Comparison of ENCODE assay signal across 8 cellular contexts in genomic region chr14:105351920-105352871, GRCh38. TPM values are rescaled to one million over a fixed set of nuclear protein-coding genes. Genes with fewer than 3 reads are reported as not detected.
A peak's percentile ranks its signal among the peaks of the same experiment; 100 is the strongest.
DNase-seq lines count a peak whose midpoint lies in the region; ATAC-seq, FAIRE-seq and TF ChIP-seq lines count a peak whose summit lies in the region.

No MANE protein-coding gene starts in this region.

- 55% methylated on average over 13 of the region's 27 CpGs for WGBS in A549 (ENCODE audit: missing lambda C conversion rate)

- H2AFZ ChIP-seq in fibroblast of lung (ENCODE audit: low read length) = no peak overlapping the region

- CTCF ChIA-PET in A549 (lab: Yijun Ruan, JAX) = interaction anchor here (0.6 to 2.9 kb wide), 38 partner anchors 8 to 262 kb away, joined by 3 to 24 read pairs (median 3); no protein-coding TSS in a partner anchor

- no peaks in the 10 kb centered on the region for H3K36me3 Mint-ChIP-seq in activated T-cell treated with anti-CD3 and anti-CD28 coated beads, Interleukin-2, amount 50 U/mL, for 4 hours (ENCODE audit: insufficient read depth)
- H3K36me3 Mint-ChIP-seq in nephron progenitor cell (ENCODE audit: low read depth) = no peaks in the 10 kb centered on the region

- H3K4me3 Mint-ChIP-seq in activated T-cell treated with anti-CD3 and anti-CD28 coated beads, Interleukin-2, amount 50 U/mL, for 4 hours = no peak overlapping the region
- H3K4me3 Mint-ChIP-seq in nephron progenitor cell = no peak overlapping the region

- peaks cover 3% of the 10 kb centered on the region for H3K4me1 Mint-ChIP-seq in activated T-cell treated with anti-CD3 and anti-CD28 coated beads, Interleukin-2, amount 50 U/mL, for 4 hours (ENCODE audit: low read depth)
- H3K4me1 Mint-ChIP-seq in nephron progenitor cell = peaks cover 13% of the 10 kb centered on the region

- no peaks in the 10 kb centered on the region for H3K27me3 Mint-ChIP-seq in activated T-cell treated with anti-CD3 and anti-CD28 coated beads, Interleukin-2, amount 50 U/mL, for 4 hours (ENCODE audit: low read depth)
- H3K27me3 Mint-ChIP-seq in nephron progenitor cell (ENCODE audit: low read depth, poor library complexity) = no peaks in the 10 kb centered on the region

- POLR2A ChIA-PET in A549 (lab: Yijun Ruan, JAX) = interaction anchor here (1.0 kb wide), 2 partner anchors 38 to 51 kb away, joined by 3 read pairs; partner anchors contain the start of genes BRF1 and PACS2

- TF ChIP-seq RAD21 in A549 (conservative IDR thresholded peaks at IDR 0.05 in 1 of 2, IDR thresholded peaks at IDR 0.05 in 1 of 2) = peak; percentile 85 to 95

- H3K4me1 ChIP-seq in A549 (0 out of 3 replicates have a peak, but pooled peaks cover 3% of the 10 kb centered on the region), fibroblast of lung (ENCODE audit: control insufficient read depth, extremely low read depth, insufficient read depth, low read length) (no peaks in the 10 kb centered on the region)

- no peak overlapping the region for H3K4me2 ChIP-seq in A549
- no peak overlapping the region for H3K4me2 ChIP-seq in fibroblast of lung (ENCODE audit: extremely low read depth, insufficient read depth, low read length)

- no peaks in the 10 kb centered on the region for H3K79me2 ChIP-seq in fibroblast of lung (ENCODE audit: control insufficient read depth, insufficient read depth, low read length)

- ATAC-seq in A549 = peak; percentile 91 to 95
- peak; percentile 63 for ATAC-seq in GM18861 (IDR thresholded peaks at IDR 0.05; ENCODE audit: unreplicated experiment)
- peak; percentile 96 to 97 for ATAC-seq in activated T-cell treated with anti-CD3 and anti-CD28 coated beads, Interleukin-2, amount 50 U/mL, for 4 hours

- no peaks in the 10 kb centered on the region for H3K36me3 ChIP-seq in fibroblast of lung (ENCODE audit: control insufficient read depth, insufficient read depth, low read length)

- TF ChIP-seq CTCF in A549 (IDR thresholded peaks at IDR 0.05) (peak; percentile 78), LNCaP clone FGC (IDR thresholded peaks at IDR 0.05; ENCODE audit: control insufficient read depth, extremely low read depth, insufficient read depth) (peak; percentile 97), fibroblast of lung (conservative IDR thresholded peaks at IDR 0.05 in 1 of 2, IDR thresholded peaks at IDR 0.05 in 1 of 2; ENCODE audit: low read depth in 1 of 2, low read length in 2 of 2) (peak; percentile 83 to 86), nephron progenitor cell (IDR thresholded peaks at IDR 0.05) (peak; percentile 78)

- FAIRE-seq in A549 (lab: Jason Lieb, UNC) (peak; percentile 98), RCC 7860 (lab: Jason Lieb, UNC) (no peak)

- H3K9me3 ChIP-seq in A549 (no peaks in the 10 kb centered on the region), fibroblast of lung (ENCODE audit: control insufficient read depth, insufficient read depth, low read depth, low read length) (no peaks in the 10 kb centered on the region)

- H4K20me1 ChIP-seq in fibroblast of lung (ENCODE audit: control insufficient read depth, extremely low read depth, insufficient read depth, low read length) = no peaks in the 10 kb centered on the region

- H3K9ac ChIP-seq in fibroblast of lung (ENCODE audit: insufficient read depth, low read length) = no peak overlapping the region

- H3K27me3 ChIP-seq in fibroblast of lung (ENCODE audit: control insufficient read depth, insufficient read depth, low read length) = no peaks in the 10 kb centered on the region

- TF ChIP-seq EP300 in A549 (IDR thresholded peaks at IDR 0.05) = no peak

- H3K27ac ChIP-seq in A549 (0 out of 6 replicates have a peak overlapping the region, but pooled peaks of 1 of the 2 experiments have one; percentile 24), fibroblast of lung (ENCODE audit: insufficient read depth, low read length) (no peak overlapping the region)

- no peak for TF ChIP-seq POLR2A in A549 (IDR thresholded peaks at IDR 0.05; ENCODE audit: low read length)

- DNase-seq in A549 (ENCODE audit: low read depth in 1 of 2, low spot score in 1 of 2) = peak; percentile 90 to 93
- peak; percentile 66 for DNase-seq in LNCaP clone FGC (ENCODE audit: low read depth)
- DNase-seq in RCC 7860 (ENCODE audit: low spot score) = peak; percentile 58
- peak; percentile 87 for DNase-seq in activated T-cell treated with anti-CD3 and anti-CD28 coated beads, Interleukin-2, amount 50 U/mL, for 4 hours
- DNase-seq in fibroblast of lung (ENCODE audit: low read depth in 2 of 2) = peak; percentile 75 to 86
- DNase-seq in nephron progenitor cell = peak; percentile 85
- DNase-seq in stimulated activated naive CD4-positive, alpha-beta T cell (lab: John Stamatoyannopoulos, UW) = peak; percentile 75 to 90 (median 78)

- no peaks in the 10 kb centered on the region for H3K9me3 Mint-ChIP-seq in activated T-cell treated with anti-CD3 and anti-CD28 coated beads, Interleukin-2, amount 50 U/mL, for 4 hours
- no peaks in the 10 kb centered on the region for H3K9me3 Mint-ChIP-seq in nephron progenitor cell

- H3K4me3 ChIP-seq in A549 (no peak overlapping the region), LNCaP clone FGC (ENCODE audit: low read depth, low read length) (no peak overlapping the region), fibroblast of lung (replicated peaks in 1 of 4; ENCODE audit: control extremely low read depth in 1 of 4, insufficient read depth in 1 of 4, low read depth in 3 of 4, low read length in 4 of 4) (no peak overlapping the region)

- H3K27ac Mint-ChIP-seq in nephron progenitor cell = no peak overlapping the region

TF ChIP-seq in A549, 52 proteins besides CTCF, POLR2A, EP300 and RAD21:
- peak; percentile 90 to 98; a peak in 3 of 4 replicates for TF ChIP-seq CEBPB (IDR thresholded peaks at IDR 0.05)
- peak; percentile 61 for TF ChIP-seq SMC3 (IDR thresholded peaks at IDR 0.05)
- no peak for TF ChIP-seq E2F6 (IDR thresholded peaks at IDR 0.05; ENCODE audit: borderline replicate concordance, low read depth)

RNA-seq across cellular contexts. Expression of gene PACS2, which starts 37.6 kb away (rescaled TPM):
- polyA plus RNA-seq in A549 (2011; rRNA removed) (11.9 and 13.1 TPM in 2 replicates), A549 (2017; fragmentation: RNase III; extraction: RNeasy Plus Mini Kit Qiagen cat#74134 plus additional on column Dnase treatment) (21.7 to 25.8 TPM (median 24.5 TPM) in 3 replicates), fibroblast of lung (20.3 and 23.2 TPM in 2 replicates)
- polyA plus RNA-seq in A549 (2012; cell fraction: cytosol; rRNA removed) = 30.5 and 35.5 TPM in 2 replicates
- 95.3 and 135 TPM in 2 replicates for polyA plus RNA-seq in A549 (2012; cell fraction: nucleus; rRNA removed)
- 19.4 and 24.6 TPM in 2 replicates for polyA minus RNA-seq in A549 (2011; rRNA and poly(A)+ RNA removed)
- total RNA-seq in activated T-cell treated with anti-CD3 and anti-CD28 coated beads, Interleukin-2, amount 50 U/mL, for 4 hours = 10 to 100 TPM; 23.1 to 27.2 (median 24.8) TPM
- 36.2 and 52.5 TPM in 2 replicates for total RNA-seq in fibroblast of lung
- 29.4 and 34.6 TPM in 2 replicates for polyA plus RNA-seq in fibroblast of lung (2012)
- polyA minus RNA-seq in fibroblast of lung (ENCODE audit: low replicate concordance) = 34.9 and 40.3 TPM in 2 replicates

RNA-seq across cellular contexts. Expression of gene TEX22, which starts 46.1 kb away (rescaled TPM):
- 0.06 and 0.19 TPM in 2 replicates for polyA plus RNA-seq in A549 (2011; rRNA removed)
- 0.08 and 0.12 TPM in 2 replicates for polyA plus RNA-seq in A549 (2012; cell fraction: cytosol; rRNA removed)
- polyA plus RNA-seq in A549 (2012; cell fraction: nucleus; rRNA removed) = 0.65 and 0.84 TPM in 2 replicates
- 0.23 to 0.51 TPM (median 0.26 TPM) in 3 replicates for polyA plus RNA-seq in A549 (2017; fragmentation: RNase III; extraction: RNeasy Plus Mini Kit Qiagen cat#74134 plus additional on column Dnase treatment)
- polyA minus RNA-seq in A549 (2011; rRNA and poly(A)+ RNA removed) = 0.44 and 0.50 TPM in 2 replicates
- 1 to 10 TPM in 2 of 3 donors, under 1 TPM in 1; 0.71 to 1.7 (median 1.2) TPM for total RNA-seq in activated T-cell treated with anti-CD3 and anti-CD28 coated beads, Interleukin-2, amount 50 U/mL, for 4 hours
- 0.33 and 0.51 TPM in 2 replicates for total RNA-seq in fibroblast of lung
- polyA plus RNA-seq in fibroblast of lung = 0.02 and 0.05 TPM in 2 replicates
- polyA plus RNA-seq in fibroblast of lung (2012) = 0.13 TPM in 1 of 2 replicates, not detected in the other
- 0.35 TPM in 1 of 2 replicates, not detected in the other for polyA minus RNA-seq in fibroblast of lung (ENCODE audit: low replicate concordance)

RNA-seq across cellular contexts. Expression of gene BRF1, which starts 51.4 kb away (rescaled TPM):
- polyA plus RNA-seq in A549 (2011; rRNA removed) = 7.0 and 8.5 TPM in 2 replicates
- polyA plus RNA-seq in A549 (2012; cell fraction: cytosol; rRNA removed) = 15.4 and 21.4 TPM in 2 replicates
- polyA plus RNA-seq in A549 (2012; cell fraction: nucleus; rRNA removed) = 59.0 and 64.6 TPM in 2 replicates
- polyA plus RNA-seq in A549 (2017; fragmentation: RNase III; extraction: RNeasy Plus Mini Kit Qiagen cat#74134 plus additional on column Dnase treatment) = 23.9 to 29.6 TPM (median 25.7 TPM) in 3 replicates
- 9.6 and 14.5 TPM in 2 replicates for polyA minus RNA-seq in A549 (2011; rRNA and poly(A)+ RNA removed)
- total RNA-seq in activated T-cell treated with anti-CD3 and anti-CD28 coated beads, Interleukin-2, amount 50 U/mL, for 4 hours = 10 to 100 TPM; 33.5 to 36.4 (median 35.4) TPM
- total RNA-seq in fibroblast of lung = 26.5 and 33.4 TPM in 2 replicates
- 7.4 and 8.4 TPM in 2 replicates for polyA plus RNA-seq in fibroblast of lung
- 17.0 and 17.3 TPM in 2 replicates for polyA plus RNA-seq in fibroblast of lung (2012)
- 29.3 and 37.6 TPM in 2 replicates for polyA minus RNA-seq in fibroblast of lung (ENCODE audit: low replicate concordance)
